14 cellular contexts compared by ENCODE assay signal in the genomic region with DNA sequence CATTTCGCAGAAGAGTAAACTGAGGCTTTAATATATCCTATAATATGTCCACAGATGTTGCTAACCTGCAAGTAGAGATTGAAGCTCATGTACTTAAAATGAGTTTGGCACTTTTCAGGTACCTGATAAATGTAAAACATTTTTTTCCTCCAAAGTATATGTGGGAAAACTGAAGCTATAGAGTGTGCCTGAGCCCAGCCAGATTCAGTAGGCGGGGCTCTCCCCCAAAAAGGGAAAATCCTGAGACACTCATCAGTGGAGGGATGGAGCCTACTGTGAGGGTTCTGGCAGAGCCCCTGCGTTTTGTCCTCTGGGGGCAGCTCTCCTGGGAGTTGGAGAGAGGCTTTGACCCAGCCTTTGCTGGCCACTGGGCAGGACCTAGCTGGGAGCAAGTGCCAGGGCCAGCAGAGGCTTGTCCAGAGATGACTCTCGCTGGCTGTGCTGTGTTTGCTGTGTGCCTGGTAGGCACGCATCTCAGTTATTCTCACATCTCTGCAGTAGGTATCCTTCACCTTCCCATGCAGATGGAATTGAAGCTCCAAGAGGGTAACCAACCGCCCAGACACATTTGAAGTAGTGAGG.
DNase-seq lines count a peak whose midpoint lies in the region; ATAC-seq and TF ChIP-seq lines count a peak whose summit lies in the region.
"Had no signal": no experiment of that assay in that cellular context is flagged by ENCODE, and none has a peak within 500 bp of the region (broad histone marks: within the 10 kb centered on the region; RNA-seq: fewer than 3 reads in every experiment).

No MANE protein-coding gene starts in this region.

- H3K4me3 ChIP-seq in HEK293 (ENCODE audit: low read depth, low read length) (no peak overlapping the region), RWPE2 (ENCODE audit: severe bottlenecking) (no peak overlapping the region), epithelial cell of esophagus (ENCODE audit: low read length) (no peak overlapping the region), neural progenitor cell (no peak overlapping the region), osteoblast (ENCODE audit: insufficient read depth, low read length) (no peak overlapping the region)
- H3K4me3 ChIP-seq: BLaER1 treated with 17β-estradiol and CSF1 and Interleukin-3, amounts not matched to agents 10 nM and 100 nM had no signal

- H3K36me3 ChIP-seq in HEK293 (ENCODE audit: control insufficient read depth in 2 of 2, insufficient read depth in 1 of 2, low read length in 2 of 2) (no peaks in the 10 kb centered on the region), RWPE2 (ENCODE audit: low read depth) (no peaks in the 10 kb centered on the region), neural progenitor cell (no peaks in the 10 kb centered on the region), osteoblast (ENCODE audit: insufficient read depth, low read length) (no peaks in the 10 kb centered on the region)
- H3K36me3 ChIP-seq: BLaER1 treated with 17β-estradiol and CSF1 and Interleukin-3, amounts not matched to agents 10 nM and 100 nM had no signal

- H3K4me2 ChIP-seq in neural progenitor cell (no peak overlapping the region), osteoblast (ENCODE audit: insufficient read depth, low read length) (no peak overlapping the region)
- H3K4me2 ChIP-seq: BLaER1 treated with 17β-estradiol and CSF1 and Interleukin-3, amounts not matched to agents 10 nM and 100 nM had no signal

- TF ChIP-seq CTCF in HEK293 (tag by site-specific recombination; IDR thresholded peaks at IDR 0.05) (no peak), RWPE2 (IDR thresholded peaks at IDR 0.05; ENCODE audit: poor library complexity, severe bottlenecking) (no peak), epithelial cell of esophagus (IDR thresholded peaks at IDR 0.05; ENCODE audit: insufficient read depth, low read depth, low read length, missing control alignments) (no peak), neural progenitor cell (IDR thresholded peaks at IDR 0.05) (no peak), osteoblast (IDR thresholded peaks at IDR 0.05; ENCODE audit: extremely low read depth, low read depth, low read length) (no peak)

- H4K20me1 ChIP-seq in neural progenitor cell (ENCODE audit: low read depth) (no peaks in the 10 kb centered on the region), osteoblast (ENCODE audit: insufficient read depth, low read length) (no peaks in the 10 kb centered on the region)
- H4K20me1 ChIP-seq: BLaER1 treated with 17β-estradiol and CSF1 and Interleukin-3, amounts not matched to agents 10 nM and 100 nM had no signal

- no peak overlapping the region for H3K27ac ChIP-seq in HEK293 (ENCODE audit: extremely low read depth, low read depth, low read length)
- no peak overlapping the region for H3K27ac ChIP-seq in RWPE2 (ENCODE audit: poor library complexity, severe bottlenecking)
- H3K27ac ChIP-seq in neural progenitor cell = no peak overlapping the region
- no peak overlapping the region for H3K27ac ChIP-seq in osteoblast (ENCODE audit: low read depth, low read length)
- H3K27ac ChIP-seq: BLaER1 treated with 17β-estradiol and CSF1 and Interleukin-3, amounts not matched to agents 10 nM and 100 nM had no signal

- no peaks in the 10 kb centered on the region for H3F3A ChIP-seq in neural progenitor cell (ENCODE audit: low read depth)

- POLR2A ChIA-PET in HEK293 (lab: Yijun Ruan, JAX) = no interaction called here

- H3K9me3 ChIP-seq in HEK293 (ENCODE audit: control insufficient read depth, insufficient read depth, low read depth, low read length) = no peaks in the 10 kb centered on the region
- no peaks in the 10 kb centered on the region for H3K9me3 ChIP-seq in RWPE2 (ENCODE audit: severe bottlenecking)
- H3K9me3 ChIP-seq in neural progenitor cell (ENCODE audit: low read depth) = no peaks in the 10 kb centered on the region
- no peaks in the 10 kb centered on the region for H3K9me3 ChIP-seq in osteoblast (ENCODE audit: low read depth, low read length)

- H3K36me3 Mint-ChIP-seq in neural progenitor cell = no peaks in the 10 kb centered on the region
- H3K36me3 Mint-ChIP-seq: CD4-positive, CD25-positive, alpha-beta regulatory T cell had no signal

- H3K4me1 ChIP-seq in HEK293 (ENCODE audit: control insufficient read depth, insufficient read depth, low read length) (no peaks in the 10 kb centered on the region), RWPE2 (ENCODE audit: insufficient read depth, poor library complexity, severe bottlenecking) (peaks cover 14% of the 10 kb centered on the region), neural progenitor cell (peaks cover 10% of the 10 kb centered on the region), osteoblast (ENCODE audit: insufficient read depth, low read length) (no peaks in the 10 kb centered on the region)

- peaks cover 37% of the 10 kb centered on the region for H3K4me1 Mint-ChIP-seq in neural progenitor cell

- H2AFZ ChIP-seq in neural progenitor cell (replicated peaks) (no peak overlapping the region), osteoblast (ENCODE audit: low read length) (no peak overlapping the region)

- peak overlapping the region; percentile 43 for H3K27ac Mint-ChIP-seq in neural progenitor cell
- H3K27ac Mint-ChIP-seq: CD4-positive, CD25-positive, alpha-beta regulatory T cell had no signal

- H3K9me3 Mint-ChIP-seq in neural progenitor cell = no peaks in the 10 kb centered on the region
- H3K9me3 Mint-ChIP-seq: CD4-positive, CD25-positive, alpha-beta regulatory T cell had no signal

- peak; percentile 64; the same call in 2 of the 3 replicates for ATAC-seq in RWPE2 (ENCODE audit: low read depth)
- ATAC-seq: HepG2 had no signal

- H3K79me2 ChIP-seq in neural progenitor cell (ENCODE audit: low read depth) = no peaks in the 10 kb centered on the region
- H3K79me2 ChIP-seq in osteoblast (ENCODE audit: insufficient read depth, low read length) = no peaks in the 10 kb centered on the region

- H3K9ac ChIP-seq in neural progenitor cell = no peak overlapping the region
- H3K9ac ChIP-seq: BLaER1 treated with 17β-estradiol and CSF1 and Interleukin-3, amounts not matched to agents 10 nM and 100 nM had no signal

- H3K27me3 ChIP-seq in RWPE2 (ENCODE audit: insufficient read depth, poor library complexity, severe bottlenecking) (no peaks in the 10 kb centered on the region), neural progenitor cell (no peaks in the 10 kb centered on the region), osteoblast (ENCODE audit: insufficient read depth, low read length) (no peaks in the 10 kb centered on the region)

- H3K27me3 Mint-ChIP-seq in neural progenitor cell (ENCODE audit: insufficient read depth, low read depth) = peaks cover 4% of the 10 kb centered on the region

- CTCF ChIA-PET in HEK293 (lab: Yijun Ruan, JAX) = interaction anchor here (0.5 to 1.2 kb wide), 4 partner anchors 85 to 308 kb away, joined by 3 to 4 read pairs (median 3); no protein-coding TSS in a partner anchor

- DNase-seq in RWPE2 (ENCODE audit: low spot score) (no peak), epithelial cell of esophagus (ENCODE audit: low read depth) (peak; percentile 54), neural progenitor cell (ENCODE audit: low spot score) (no peak), T-helper 9 cell (no peak), osteoblast (ENCODE audit: insufficient read length, low spot score, missing footprints) (no peak), NCI-H510A (lab: John Stamatoyannopoulos, UW) (no peak), SKM-1 (lab: John Stamatoyannopoulos, UW; ENCODE audit: unreplicated experiment) (no peak)
- DNase-seq: ACHN; CD4-positive, CD25-positive, alpha-beta regulatory T cell; DMS53; GF-D8 had no signal

- H3K4me3 Mint-ChIP-seq in neural progenitor cell = no peak overlapping the region
- H3K4me3 Mint-ChIP-seq: CD4-positive, CD25-positive, alpha-beta regulatory T cell had no signal

TF ChIP-seq in HEK293, 187 proteins besides CTCF, POLR2A, EP300 and RAD21:
- TF ChIP-seq, protein P1, sequence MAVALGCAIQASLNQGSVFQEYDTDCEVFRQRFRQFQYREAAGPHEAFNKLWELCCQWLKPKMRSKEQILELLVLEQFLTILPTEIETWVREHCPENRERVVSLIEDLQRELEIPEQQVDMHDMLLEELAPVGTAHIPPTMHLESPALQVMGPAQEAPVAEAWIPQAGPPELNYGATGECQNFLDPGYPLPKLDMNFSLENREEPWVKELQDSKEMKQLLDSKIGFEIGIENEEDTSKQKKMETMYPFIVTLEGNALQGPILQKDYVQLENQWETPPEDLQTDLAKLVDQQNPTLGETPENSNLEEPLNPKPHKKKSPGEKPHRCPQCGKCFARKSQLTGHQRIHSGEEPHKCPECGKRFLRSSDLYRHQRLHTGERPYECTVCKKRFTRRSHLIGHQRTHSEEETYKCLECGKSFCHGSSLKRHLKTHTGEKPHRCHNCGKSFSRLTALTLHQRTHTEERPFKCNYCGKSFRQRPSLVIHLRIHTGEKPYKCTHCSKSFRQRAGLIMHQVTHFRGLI (tag by site-specific recombination; IDR thresholded peaks at IDR 0.05) = peak; percentile 91
- TF ChIP-seq ZSCAN30 (tag by site-specific recombination; IDR thresholded peaks at IDR 0.05) (no peak), ZNF184 (tag by site-specific recombination; IDR thresholded peaks at IDR 0.05) (no peak), MEIS1 (CRISPR knock-in tag; IDR thresholded peaks at IDR 0.05; ENCODE audit: borderline replicate concordance) (no peak), ZXDB (tag by site-specific recombination; IDR thresholded peaks at IDR 0.05) (no peak), ZNF629 (tag by site-specific recombination; IDR thresholded peaks at IDR 0.05) (no peak), ZNF600 (tag by site-specific recombination; IDR thresholded peaks at IDR 0.05) (no peak)
